Comparison of ENCODE assay signal across 1 cellular context in the genomic region with DNA sequence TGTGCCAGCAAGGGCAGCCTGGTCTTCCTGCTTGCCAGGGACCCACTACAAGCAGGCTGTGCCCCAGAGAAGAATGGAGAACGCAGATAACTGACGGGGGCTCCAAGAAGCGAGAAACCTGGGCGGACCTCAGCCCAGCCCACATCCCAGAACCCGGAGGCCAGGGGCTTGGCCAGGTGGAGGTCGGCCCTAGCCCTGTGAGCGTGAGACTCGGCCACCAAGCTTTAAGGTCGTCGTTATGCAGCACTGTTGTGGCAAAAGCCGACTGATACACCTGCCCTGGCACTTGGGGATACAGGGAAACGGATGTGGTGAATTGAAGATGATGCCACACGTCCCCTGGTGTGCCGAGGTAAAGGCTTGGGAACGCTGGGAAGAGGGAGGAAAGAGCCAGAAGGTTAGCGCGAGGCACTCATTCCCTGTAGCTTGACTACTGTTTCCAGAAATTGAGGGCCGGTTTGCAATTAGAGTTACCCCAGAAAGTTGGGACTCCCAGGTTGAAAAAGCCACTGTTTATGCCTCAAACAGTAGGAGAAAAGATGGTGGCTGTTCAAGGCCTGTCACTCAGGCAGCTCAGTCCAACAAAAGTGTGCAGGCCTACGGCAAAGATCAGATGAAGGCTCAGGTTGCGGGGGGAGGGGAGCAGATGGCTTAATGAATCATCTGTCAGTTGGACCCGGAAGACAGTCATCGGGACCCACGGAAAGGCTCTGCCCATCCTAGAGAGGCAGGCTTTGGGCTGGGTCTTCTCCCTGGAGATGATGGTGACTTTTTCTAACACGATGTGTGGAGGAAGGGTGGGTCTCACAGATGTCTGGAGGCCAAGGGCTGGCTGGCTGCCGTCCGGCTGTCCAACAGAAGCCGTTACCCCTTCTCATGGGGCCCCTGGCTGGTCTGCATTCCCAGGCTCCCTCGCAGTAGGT.
TF ChIP-seq lines count a peak whose summit lies in the region.

No MANE protein-coding gene starts in this region.

TF ChIP-seq in HepG2, 621 proteins besides CTCF, POLR2A, EP300 and RAD21 (continued from another document):
- TF ChIP-seq, protein P1, sequence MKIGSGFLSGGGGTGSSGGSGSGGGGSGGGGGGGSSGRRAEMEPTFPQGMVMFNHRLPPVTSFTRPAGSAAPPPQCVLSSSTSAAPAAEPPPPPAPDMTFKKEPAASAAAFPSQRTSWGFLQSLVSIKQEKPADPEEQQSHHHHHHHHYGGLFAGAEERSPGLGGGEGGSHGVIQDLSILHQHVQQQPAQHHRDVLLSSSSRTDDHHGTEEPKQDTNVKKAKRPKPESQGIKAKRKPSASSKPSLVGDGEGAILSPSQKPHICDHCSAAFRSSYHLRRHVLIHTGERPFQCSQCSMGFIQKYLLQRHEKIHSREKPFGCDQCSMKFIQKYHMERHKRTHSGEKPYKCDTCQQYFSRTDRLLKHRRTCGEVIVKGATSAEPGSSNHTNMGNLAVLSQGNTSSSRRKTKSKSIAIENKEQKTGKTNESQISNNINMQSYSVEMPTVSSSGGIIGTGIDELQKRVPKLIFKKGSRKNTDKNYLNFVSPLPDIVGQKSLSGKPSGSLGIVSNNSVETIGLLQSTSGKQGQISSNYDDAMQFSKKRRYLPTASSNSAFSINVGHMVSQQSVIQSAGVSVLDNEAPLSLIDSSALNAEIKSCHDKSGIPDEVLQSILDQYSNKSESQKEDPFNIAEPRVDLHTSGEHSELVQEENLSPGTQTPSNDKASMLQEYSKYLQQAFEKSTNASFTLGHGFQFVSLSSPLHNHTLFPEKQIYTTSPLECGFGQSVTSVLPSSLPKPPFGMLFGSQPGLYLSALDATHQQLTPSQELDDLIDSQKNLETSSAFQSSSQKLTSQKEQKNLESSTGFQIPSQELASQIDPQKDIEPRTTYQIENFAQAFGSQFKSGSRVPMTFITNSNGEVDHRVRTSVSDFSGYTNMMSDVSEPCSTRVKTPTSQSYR (CRISPR knock-in tag; IDR thresholded peaks at IDR 0.05; ENCODE audit: borderline replicate concordance) = peak; percentile 92
- TF ChIP-seq HOXA3 (CRISPR knock-in tag; IDR thresholded peaks at IDR 0.05) (peak; percentile 53), PCBP1 (IDR thresholded peaks at IDR 0.05; ENCODE audit: borderline replicate concordance, low read depth, low read length) (no peak)
- TF ChIP-seq, protein P2, sequence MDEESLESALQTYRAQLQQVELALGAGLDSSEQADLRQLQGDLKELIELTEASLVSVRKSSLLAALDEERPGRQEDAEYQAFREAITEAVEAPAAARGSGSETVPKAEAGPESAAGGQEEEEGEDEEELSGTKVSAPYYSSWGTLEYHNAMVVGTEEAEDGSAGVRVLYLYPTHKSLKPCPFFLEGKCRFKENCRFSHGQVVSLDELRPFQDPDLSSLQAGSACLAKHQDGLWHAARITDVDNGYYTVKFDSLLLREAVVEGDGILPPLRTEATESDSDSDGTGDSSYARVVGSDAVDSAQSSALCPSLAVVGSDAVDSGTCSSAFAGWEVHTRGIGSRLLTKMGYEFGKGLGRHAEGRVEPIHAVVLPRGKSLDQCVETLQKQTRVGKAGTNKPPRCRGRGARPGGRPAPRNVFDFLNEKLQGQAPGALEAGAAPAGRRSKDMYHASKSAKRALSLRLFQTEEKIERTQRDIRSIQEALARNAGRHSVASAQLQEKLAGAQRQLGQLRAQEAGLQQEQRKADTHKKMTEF (CRISPR knock-in tag; IDR thresholded peaks at IDR 0.05) = 0 out of 2 replicates have a peak, but pooled peaks have one; percentile 24
